ENCODE assay signal across 8 cellular contexts in genomic region chr11:78414321-78415051, GRCh38. TPM values are rescaled to one million over a fixed set of nuclear protein-coding genes. Genes with fewer than 3 reads are reported as not detected.
DNase-seq lines count a peak whose midpoint lies in the region; ATAC-seq and TF ChIP-seq lines count a peak whose summit lies in the region.

No MANE protein-coding gene starts in this region.

- H3K4me1 ChIP-seq in CD8-positive, alpha-beta memory T cell (ENCODE audit: insufficient read depth, low read length): peaks cover 6% of the 10 kb centered on the region

- H3K9me3 Mint-ChIP-seq in mesothelial cell of epicardium: peaks cover 9% of the 10 kb centered on the region
- H3K9me3 Mint-ChIP-seq in CD8-positive, alpha-beta memory T cell: peaks cover 0 to 5% (median 3%) of the 10 kb centered on the region in 5 donors

- peak; percentile 72 for TF ChIP-seq CTCF in mesothelial cell of epicardium (IDR thresholded peaks at IDR 0.05; ENCODE audit: unreplicated experiment)

- peaks cover 26% of the 10 kb centered on the region for H3K4me1 Mint-ChIP-seq in mesothelial cell of epicardium
- peaks cover 18 to 20% (median 19%) of the 10 kb centered on the region in 3 donors for H3K4me1 Mint-ChIP-seq in CD8-positive, alpha-beta memory T cell

- POLR2A ChIA-PET in CD8-positive, alpha-beta memory T cell (lab: Charles Lee): no interaction called here

- no peak overlapping the region for H3K27ac Mint-ChIP-seq in mesothelial cell of epicardium
- H3K27ac Mint-ChIP-seq in CD8-positive, alpha-beta memory T cell: no peak overlapping the region

- H3K27me3 ChIP-seq in CD8-positive, alpha-beta memory T cell (ENCODE audit: insufficient read depth, low read length, poor library complexity, severe bottlenecking): peaks cover 9% of the 10 kb centered on the region

- peak; percentile 45 for DNase-seq in CD1c-positive myeloid dendritic cell (ENCODE audit: extremely low spot score)
- peak; percentile 49 for DNase-seq in HT-29 (ENCODE audit: low spot score)
- DNase-seq in astrocyte of the hippocampus (ENCODE audit: low read depth, low spot score): peak; percentile 31
- no peak for DNase-seq in mesothelial cell of epicardium (ENCODE audit: low spot score in 2 of 2, unreplicated experiment in 2 of 2)
- DNase-seq in T1000 (lab: John Stamatoyannopoulos, UW): no peak
- no peak for DNase-seq in effector CD4-positive, alpha-beta T cell
- DNase-seq in CD8-positive, alpha-beta memory T cell: no peak

- no peak for ATAC-seq in GM19467 (IDR thresholded peaks at IDR 0.05; ENCODE audit: unreplicated experiment)

- H3K36me3 ChIP-seq in CD8-positive, alpha-beta memory T cell (ENCODE audit: insufficient read depth, low read length): no peaks in the 10 kb centered on the region

- no peaks in the 10 kb centered on the region for H3K9me3 ChIP-seq in CD8-positive, alpha-beta memory T cell (ENCODE audit: low read length)

- peaks cover 14% of the 10 kb centered on the region for H3K36me3 Mint-ChIP-seq in mesothelial cell of epicardium
- peaks cover 3 to 4% (median 4%) of the 10 kb centered on the region in 3 donors for H3K36me3 Mint-ChIP-seq in CD8-positive, alpha-beta memory T cell

- no peak overlapping the region for H3K4me3 ChIP-seq in CD8-positive, alpha-beta memory T cell (ENCODE audit: low read length)

- H3K27ac ChIP-seq in CD8-positive, alpha-beta memory T cell (ENCODE audit: low read depth, low read length): no peak overlapping the region

- no peak overlapping the region for H3K4me3 Mint-ChIP-seq in mesothelial cell of epicardium
- H3K4me3 Mint-ChIP-seq in CD8-positive, alpha-beta memory T cell: peak overlapping the region in 1 of 7 donors; percentile 32

- H3K27me3 Mint-ChIP-seq in mesothelial cell of epicardium (ENCODE audit: low read depth): no peaks in the 10 kb centered on the region
- peaks cover 0 to 6% of the 10 kb centered on the region in 2 donors for H3K27me3 Mint-ChIP-seq in CD8-positive, alpha-beta memory T cell

- CTCF ChIA-PET in CD8-positive, alpha-beta memory T cell (lab: Charles Lee): interaction anchor here (1.4 to 7.1 kb wide), 3 partner anchors 12 to 151 kb away, joined by 3 to 78 read pairs (median 4); no protein-coding TSS in a partner anchor

RNA-seq across cellular contexts. Expression of gene GAB2, which starts 3.1 kb away (rescaled TPM):
- total RNA-seq in HT-29 (2014; rRNA removed; shearing (Covaris generic)): 1.8 and 3.6 TPM in 2 replicates
- 38.9 to 43.6 TPM (median 39.9 TPM) in 3 replicates for total RNA-seq in mesothelial cell of epicardium
- total RNA-seq in CD8-positive, alpha-beta memory T cell: 1 to 10 TPM; 2.9 to 4.3 TPM
- polyA plus RNA-seq in CD8-positive, alpha-beta memory T cell: not detected

Comparison
In these comparisons a context has a peak if more than half of its experiments do, and no peak if none do; other contexts are left out.
1. DNase-seq: peak in CD1c-positive myeloid dendritic cell (single experiment), HT-29 (single experiment) and astrocyte of the hippocampus (single experiment); none in mesothelial cell of epicardium (0 of 2), T1000 (single experiment), effector CD4-positive, alpha-beta T cell (single experiment) and CD8-positive, alpha-beta memory T cell (0 of 5).